8 cellular contexts compared by ENCODE assay signal in the genomic region with DNA sequence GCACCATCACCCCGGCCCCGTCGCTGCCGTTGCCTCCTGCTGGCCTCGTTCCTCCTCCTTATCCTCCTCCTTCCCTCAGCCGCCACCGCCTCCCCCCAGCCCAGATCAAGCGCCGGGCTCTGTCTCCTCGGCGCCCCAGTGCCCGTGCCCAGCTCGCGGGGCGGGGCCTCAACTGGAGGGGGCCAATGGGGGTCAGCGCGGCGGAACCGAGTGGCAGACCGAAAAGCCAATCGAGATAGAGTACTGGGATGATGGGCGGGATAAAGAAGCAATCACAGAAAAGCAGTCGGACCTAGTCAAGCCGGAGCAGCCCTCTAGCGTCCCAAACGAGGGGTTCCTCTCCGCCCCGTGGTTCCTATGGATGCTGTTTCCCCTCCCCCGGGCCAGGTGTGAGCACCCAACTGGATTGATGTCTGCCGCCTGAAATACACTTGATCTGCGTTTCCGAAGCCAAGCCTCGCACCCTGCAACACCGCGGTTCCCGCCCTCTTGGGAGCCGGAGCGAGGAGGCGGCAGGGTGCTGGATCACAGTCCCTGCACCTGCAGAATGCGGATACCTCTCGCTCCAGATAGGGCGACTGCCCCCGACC. TPM values are rescaled to one million over a fixed set of nuclear protein-coding genes. Genes with fewer than 3 reads are reported as not detected.
DNase-seq lines count a peak whose midpoint lies in the region; ATAC-seq and TF ChIP-seq lines count a peak whose summit lies in the region.

A gene (minus strand): TSS at position 121 of the 590 bp plus-strand sequence.

- DNase-seq in AG09309 (ENCODE audit: low read depth) (peak; percentile 80), NCI-H524 (lab: John Stamatoyannopoulos, UW) (peak; percentile 97 to 98)
- DNase-seq in activated CD4-positive, alpha-beta memory T cell treated with anti-CD3 and anti-CD28 coated beads, Interleukin-2, amount 10 ng/mL, durations not matched to agents 7 days and 5 days: peak; percentile 86
- peak; percentile 83 to 84 for DNase-seq in stimulated activated CD4-positive, alpha-beta T cell treated with anti-CD3 and anti-CD28 coated beads, Interleukin-2, amount 100 ng/mL, for 48 hours

- no peaks in the 10 kb centered on the region for H3K36me3 Mint-ChIP-seq in activated CD4-positive, alpha-beta memory T cell treated with anti-CD3 and anti-CD28 coated beads, Interleukin-2, amount 10 ng/mL, durations not matched to agents 7 days and 5 days (ENCODE audit: low read depth)

- no peaks in the 10 kb centered on the region for H3K36me3 ChIP-seq in duodenal mucosa (ENCODE audit: control insufficient read depth in 1 of 2, insufficient read depth in 2 of 2, low read length in 2 of 2)
- no peaks in the 10 kb centered on the region for H3K36me3 ChIP-seq in liver (ENCODE audit: control insufficient read depth in 4 of 4, insufficient read depth in 3 of 4, low read depth in 1 of 4, low read length in 3 of 4)

- POLR2A ChIA-PET in activated CD4-positive, alpha-beta memory T cell treated with anti-CD3 and anti-CD28 coated beads, Interleukin-2, amount 10 ng/mL, durations not matched to agents 7 days and 5 days (lab: Charles Lee): interaction anchor here (1.1 kb wide), 1 partner anchor 14 kb away, joined by 4 read pairs; no protein-coding TSS in a partner anchor

- H3K9ac ChIP-seq in duodenal mucosa (ENCODE audit: low read depth in 1 of 2, low read length in 2 of 2) (peak within 1 kb of the TSS; percentile 46 to 57), liver (ENCODE audit: low read depth in 1 of 2, low read length in 2 of 2) (no peak within 1 kb of the TSS)

- H3K4me3 Mint-ChIP-seq in activated CD4-positive, alpha-beta memory T cell treated with anti-CD3 and anti-CD28 coated beads, Interleukin-2, amount 10 ng/mL, durations not matched to agents 7 days and 5 days: peak within 1 kb of the TSS; percentile 78

- no peak within 1 kb of the TSS for H3K27ac Mint-ChIP-seq in activated CD4-positive, alpha-beta memory T cell treated with anti-CD3 and anti-CD28 coated beads, Interleukin-2, amount 10 ng/mL, durations not matched to agents 7 days and 5 days

- CTCF ChIA-PET in activated CD4-positive, alpha-beta memory T cell treated with anti-CD3 and anti-CD28 coated beads, Interleukin-2, amount 10 ng/mL, durations not matched to agents 7 days and 5 days (lab: Charles Lee): interaction anchor here (0.6 kb wide), 1 partner anchor 78 kb away, joined by 3 read pairs; no protein-coding TSS in a partner anchor

- H3K4me3 ChIP-seq in AG09309 (ENCODE audit: control insufficient read depth, low read depth, low read length): peak within 1 kb of the TSS; percentile 63
- H3K4me3 ChIP-seq in duodenal mucosa (ENCODE audit: low read depth in 1 of 2, low read length in 2 of 2): peak within 1 kb of the TSS; percentile 70 to 80
- H3K4me3 ChIP-seq in liver (ENCODE audit: low read depth in 1 of 3, low read length in 3 of 3): peak within 1 kb of the TSS in 1 of 3 donors; percentile 43

- no peak within 1 kb of the TSS for H3K27ac ChIP-seq in duodenal mucosa (ENCODE audit: low read depth, low read length)
- H3K27ac ChIP-seq in liver (ENCODE audit: low read depth in 1 of 2, low read length in 2 of 2): no peak within 1 kb of the TSS

- H3K4me1 Mint-ChIP-seq in activated CD4-positive, alpha-beta memory T cell treated with anti-CD3 and anti-CD28 coated beads, Interleukin-2, amount 10 ng/mL, durations not matched to agents 7 days and 5 days: peaks cover 24% of the 10 kb centered on the region

- H3K9me3 Mint-ChIP-seq in activated CD4-positive, alpha-beta memory T cell treated with anti-CD3 and anti-CD28 coated beads, Interleukin-2, amount 10 ng/mL, durations not matched to agents 7 days and 5 days: no peaks in the 10 kb centered on the region

- 3% methylated on average over 43 of the region's 43 CpGs for WGBS in liver

- ATAC-seq in GM19043 (IDR thresholded peaks at IDR 0.05; ENCODE audit: low read depth, unreplicated experiment) (peak; percentile 92), HG03354 (IDR thresholded peaks at IDR 0.05; ENCODE audit: poor library complexity, severe bottlenecking, unreplicated experiment) (peak; percentile 96)

- no peak for TF ChIP-seq RAD21 in liver (IDR thresholded peaks at IDR 0.05)

- TF ChIP-seq CTCF in AG09309 (IDR thresholded peaks at IDR 0.05; ENCODE audit: control insufficient read depth, insufficient read depth, low read depth, low read length, missing control alignments) (peak; percentile 54), liver (IDR thresholded peaks at IDR 0.05; ENCODE audit: low read depth, low read length, missing input control) (no peak)

- H3K27me3 Mint-ChIP-seq in activated CD4-positive, alpha-beta memory T cell treated with anti-CD3 and anti-CD28 coated beads, Interleukin-2, amount 10 ng/mL, durations not matched to agents 7 days and 5 days: peaks cover 61% of the 10 kb centered on the region

- H3K4me1 ChIP-seq in duodenal mucosa (ENCODE audit: control insufficient read depth in 1 of 2, insufficient read depth in 2 of 2, low read length in 2 of 2) (peaks cover 9 to 12% of the 10 kb centered on the region in 2 donors), liver (ENCODE audit: control insufficient read depth in 4 of 4, insufficient read depth in 4 of 4, low read length in 3 of 4) (peaks cover 0 to 15% (median 7%) of the 10 kb centered on the region in 4 donors)

- H3K27me3 ChIP-seq in duodenal mucosa (ENCODE audit: control insufficient read depth in 1 of 2, insufficient read depth in 2 of 2, low read length in 2 of 2) (peaks cover 23 to 26% of the 10 kb centered on the region in 2 donors), liver (ENCODE audit: control insufficient read depth in 4 of 4, insufficient read depth in 4 of 4, low read length in 3 of 4) (peaks cover 0 to 15% (median 10%) of the 10 kb centered on the region in 4 donors)

- no peaks in the 10 kb centered on the region for H3K9me3 ChIP-seq in duodenal mucosa (ENCODE audit: control insufficient read depth in 1 of 2, low read length in 2 of 2)
- H3K9me3 ChIP-seq in liver (ENCODE audit: control insufficient read depth in 4 of 4, low read length in 3 of 4): no peaks in the 10 kb centered on the region

TF ChIP-seq in liver, 16 proteins besides CTCF, POLR2A, EP300 and RAD21:
- TF ChIP-seq HNF4A (conservative IDR thresholded peaks at IDR 0.05): no peak
- TF ChIP-seq, protein P1, sequence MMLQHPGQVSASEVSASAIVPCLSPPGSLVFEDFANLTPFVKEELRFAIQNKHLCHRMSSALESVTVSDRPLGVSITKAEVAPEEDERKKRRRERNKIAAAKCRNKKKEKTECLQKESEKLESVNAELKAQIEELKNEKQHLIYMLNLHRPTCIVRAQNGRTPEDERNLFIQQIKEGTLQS (IDR thresholded peaks at IDR 0.05): no peak
- no peak for TF ChIP-seq HNF4G (IDR thresholded peaks at IDR 0.05)
- TF ChIP-seq, protein P2, sequence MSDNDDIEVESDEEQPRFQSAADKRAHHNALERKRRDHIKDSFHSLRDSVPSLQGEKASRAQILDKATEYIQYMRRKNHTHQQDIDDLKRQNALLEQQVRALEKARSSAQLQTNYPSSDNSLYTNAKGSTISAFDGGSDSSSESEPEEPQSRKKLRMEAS (IDR thresholded peaks at IDR 0.05): no peak
- TF ChIP-seq EGR1 (IDR thresholded peaks at IDR 0.05; ENCODE audit: low read depth in 2 of 2): no peak
- TF ChIP-seq GABPA (IDR thresholded peaks at IDR 0.05 in 1 of 2, conservative IDR thresholded peaks at IDR 0.05 in 1 of 2): no peak
- no peak for TF ChIP-seq JUND (IDR thresholded peaks at IDR 0.05)
- peak; percentile 46 for TF ChIP-seq SP1 (IDR thresholded peaks at IDR 0.05)
- TF ChIP-seq YY1 (IDR thresholded peaks at IDR 0.05): no peak

RNA-seq across cellular contexts. Expression of the gene that starts here (rescaled TPM):
- total RNA-seq in activated CD4-positive, alpha-beta memory T cell treated with anti-CD3 and anti-CD28 coated beads, Interleukin-2, amount 10 ng/mL, durations not matched to agents 7 days and 5 days: not detected
- under 1 TPM in 1 of 2 donors, not detected in 1; 0.25 TPM for total RNA-seq in liver
- polyA plus RNA-seq in liver: under 1 TPM in 1 of 2 donors, not detected in 1; 0.01 TPM

Comparison
In these comparisons a context has a peak if more than half of its experiments do, and no peak if none do; other contexts are left out.
1. Peak in DNase-seq in activated CD4-positive, alpha-beta memory T cell treated with anti-CD3 and anti-CD28 coated beads, Interleukin-2, amount 10 ng/mL, durations not matched to agents 7 days and 5 days; RNA of the gene not detected or under 1 TPM.
2. H3K9ac ChIP-seq: peak in duodenal mucosa (2 of 2); none in liver (0 of 2).
3. Peak in every context shown above with its lines, with median percentiles within 50 percentile points of each other: DNase-seq.